Comparison of ENCODE assay signal across 8 cellular contexts in genomic region chr19:48203794-48204628, GRCh38. TPM values are rescaled to one million over a fixed set of nuclear protein-coding genes. Genes with fewer than 3 reads are reported as not detected.
DNase-seq lines count a peak whose midpoint lies in the region; ATAC-seq and TF ChIP-seq lines count a peak whose summit lies in the region.

No MANE protein-coding gene starts in this region.

- DNase-seq in BJ (ENCODE audit: low read depth) (peak; percentile 80), NCI-H524 treated with DMSO at 0.1 percent for 48 hours (lab: John Stamatoyannopoulos, UW) (peak; percentile 99), cortex of kidney (lab: John Stamatoyannopoulos, UW) (peak; percentile 72), left kidney (ENCODE audit: low read depth, low spot score) (peak; percentile 100)
- peak; percentile 95 for DNase-seq in activated CD4-positive, alpha-beta T cell treated with anti-CD3 and anti-CD28 coated beads for 48 hours
- DNase-seq in stimulated activated CD4-positive, alpha-beta T cell treated with anti-CD3 and anti-CD28 coated beads, Interleukin-1b, Interleukin-23, amount 100 ng/mL, for 48 hours: peak; percentile 96

- POLR2A ChIA-PET in BJ (lab: Charles Lee): no interaction called here

- H3K36me3 ChIP-seq in BJ (ENCODE audit: control insufficient read depth, insufficient read depth, low read length): no peaks in the 10 kb centered on the region

- peak; percentile 85 for ATAC-seq in GM19324 (IDR thresholded peaks at IDR 0.05; ENCODE audit: low FRiP score, unreplicated experiment)
- ATAC-seq in HG03457 (IDR thresholded peaks at IDR 0.05; ENCODE audit: unreplicated experiment): peak; percentile 66

- H3K4me3 ChIP-seq in BJ (ENCODE audit: low read depth, low read length): peak overlapping the region; percentile 61

- no peaks in the 10 kb centered on the region for H3K27me3 ChIP-seq in BJ (ENCODE audit: control insufficient read depth, insufficient read depth, low read length)

- no peak for TF ChIP-seq CTCF in BJ (IDR thresholded peaks at IDR 0.05; ENCODE audit: insufficient read depth, low read depth, low read length)

- CTCF ChIA-PET in BJ (lab: Yijun Ruan, JAX): interaction anchor here (0.7 to 3.5 kb wide), 4 partner anchors 10 to 51 kb away, joined by 4 to 13 read pairs (median 6); no protein-coding TSS in a partner anchor

RNA-seq across cellular contexts. Expression of gene ZSWIM9, which starts 33.5 kb away (rescaled TPM):
- 0.61 and 0.75 TPM in 2 replicates for polyA plus RNA-seq in BJ (2011; rRNA removed)
- polyA minus RNA-seq in BJ (2011; rRNA and poly(A)+ RNA removed): 0.24 and 0.67 TPM in 2 replicates

RNA-seq across cellular contexts. Expression of gene LIG1, which starts 33.9 kb away (rescaled TPM):
- 11.5 and 19.5 TPM in 2 replicates for polyA plus RNA-seq in BJ (2011; rRNA removed)
- 15.2 and 19.5 TPM in 2 replicates for polyA minus RNA-seq in BJ (2011; rRNA and poly(A)+ RNA removed)

RNA-seq across cellular contexts. Expression of gene CARD8, which starts 51.7 kb away (rescaled TPM):
- 15.0 and 16.1 TPM in 2 replicates for polyA plus RNA-seq in BJ (2011; rRNA removed)
- polyA minus RNA-seq in BJ (2011; rRNA and poly(A)+ RNA removed): 11.6 and 14.3 TPM in 2 replicates

Comparison
In these comparisons a context has a peak if more than half of its experiments do, and no peak if none do; other contexts are left out.
1. Peak in every context shown above with its lines: DNase-seq, ATAC-seq and H3K4me3 ChIP-seq.